In the genomic region with DNA sequence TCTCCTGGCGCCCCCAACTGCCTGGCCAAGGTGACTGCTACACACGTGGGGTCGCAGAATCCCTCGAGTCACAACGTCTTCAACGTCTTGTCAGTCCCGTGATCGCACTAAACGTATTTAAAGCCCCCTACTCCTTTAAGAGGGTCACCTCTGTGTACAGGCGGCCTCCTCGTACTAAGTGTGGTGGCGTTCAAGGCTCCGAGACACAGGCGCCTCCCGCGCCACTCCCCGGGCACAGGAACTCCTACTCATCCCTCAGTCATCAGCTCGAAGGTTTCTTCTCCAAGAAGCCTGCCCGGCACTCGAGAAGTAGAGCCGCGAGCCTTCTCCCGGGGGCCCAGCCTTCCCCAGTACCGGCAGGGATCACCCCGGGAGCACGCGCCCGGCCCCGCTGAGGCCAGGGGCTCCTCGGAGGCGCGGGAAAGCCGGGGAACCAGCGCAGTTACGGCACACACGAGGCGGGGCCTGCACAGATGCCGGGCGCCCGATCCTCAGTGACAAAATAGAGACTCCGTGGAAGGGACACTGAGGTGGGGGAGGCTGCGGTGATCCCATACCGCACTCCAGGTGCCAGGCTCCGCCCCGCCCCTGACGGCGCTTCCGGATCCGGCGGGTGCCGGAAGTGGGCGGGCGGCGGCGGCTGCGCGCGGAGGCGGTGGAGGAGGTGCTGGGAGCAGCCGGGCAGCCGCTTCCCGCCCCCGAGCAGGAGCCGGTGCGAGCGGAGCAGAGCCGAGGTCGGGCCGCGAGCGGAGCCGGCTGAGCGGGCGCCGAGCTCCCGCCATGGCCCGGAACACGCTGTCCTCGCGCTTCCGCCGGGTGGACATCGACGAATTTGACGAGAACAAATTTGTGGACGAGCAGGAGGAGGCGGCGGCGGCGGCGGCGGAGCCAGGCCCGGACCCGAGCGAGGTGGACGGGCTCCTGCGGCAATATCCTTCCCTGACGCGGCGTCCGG, we compare ENCODE assay signal across 8 cellular contexts. TPM values are rescaled to one million over a fixed set of nuclear protein-coding genes. Genes with fewer than 3 reads are reported as not detected.
DNase-seq lines count a peak whose midpoint lies in the region; ATAC-seq and TF ChIP-seq lines count a peak whose summit lies in the region.

No MANE protein-coding gene starts in this region.

- H3K4me3 ChIP-seq in fibroblast of mammary gland (ENCODE audit: control insufficient read depth, low read depth, low read length) = peak overlapping the region; percentile 93

- ATAC-seq in GM21529 (IDR thresholded peaks at IDR 0.05; ENCODE audit: unreplicated experiment) (peak; percentile 52), natural killer cell (peak; percentile 47 to 79 (median 73))

- H3K9me3 Mint-ChIP-seq in activated T-helper 2 cell treated with anti-CD3 and anti-CD28 coated beads, Interferon-gamma antibody, Interleukin-2, Interleukin-4, amounts not matched to agents 10 μg/mL and 5 μg/mL and 100 μg/mL, durations not matched to agents 14 hours and 24 hours and 36 hours = no peaks in the 10 kb centered on the region
- no peaks in the 10 kb centered on the region for H3K9me3 Mint-ChIP-seq in natural killer cell

- TF ChIP-seq CTCF in fibroblast of mammary gland (conservative IDR thresholded peaks at IDR 0.05; ENCODE audit: control insufficient read depth, insufficient read depth, low read depth, low read length) (peak; percentile 22), natural killer cell (IDR thresholded peaks at IDR 0.05) (no peak)

- TF ChIP-seq EP300 in Ishikawa (IDR thresholded peaks at IDR 0.05; ENCODE audit: borderline replicate concordance) = peak; percentile 9; the same call in 1 of the 2 replicates

- peak overlapping the region; percentile 99 for H3K27ac Mint-ChIP-seq in activated T-helper 2 cell treated with anti-CD3 and anti-CD28 coated beads, Interferon-gamma antibody, Interleukin-2, Interleukin-4, amounts not matched to agents 10 μg/mL and 5 μg/mL and 100 μg/mL, durations not matched to agents 14 hours and 24 hours and 36 hours
- peak overlapping the region; percentile 97 for H3K27ac Mint-ChIP-seq in natural killer cell

- DNase-seq in DMS79 treated with DMSO at 0.1 percent for 48 hours (lab: John Stamatoyannopoulos, UW) (peak; percentile 82), RPMI8226 (peak; percentile 97), fibroblast of mammary gland (ENCODE audit: low read depth) (peak; percentile 64), natural killer cell (peak; percentile 92)
- DNase-seq in activated T-helper 2 cell treated with anti-CD3 and anti-CD28 coated beads, Interferon-gamma antibody, Interleukin-2, Interleukin-4, amounts not matched to agents 10 μg/mL and 5 μg/mL and 100 μg/mL, durations not matched to agents 14 hours and 24 hours and 36 hours (ENCODE audit: low spot score) = peak; percentile 92
- peak; percentile 81 to 90 (median 82) for DNase-seq in stimulated activated naive CD4-positive, alpha-beta T cell (lab: John Stamatoyannopoulos, UW)

- intact Hi-C loops in activated T-helper 2 cell treated with anti-CD3 and anti-CD28 coated beads, Interferon-gamma antibody, Interleukin-2, Interleukin-4, amounts not matched to agents 10 μg/mL and 5 μg/mL and 100 μg/mL, durations not matched to agents 14 hours and 24 hours and 36 hours (cut with micrococcal nuclease) = no loop called here
- intact Hi-C loops in natural killer cell (cut with micrococcal nuclease) = loop anchor here (10.0 kb wide), 2 partner anchors 276 to 376 kb away; partner anchors contain the start of genes HSPA5 and SCAI

- no peak; the same call in 1 of the 2 replicates for TF ChIP-seq RAD21 in Ishikawa (IDR thresholded peaks at IDR 0.05; ENCODE audit: low read depth)

- H3K36me3 Mint-ChIP-seq in activated T-helper 2 cell treated with anti-CD3 and anti-CD28 coated beads, Interferon-gamma antibody, Interleukin-2, Interleukin-4, amounts not matched to agents 10 μg/mL and 5 μg/mL and 100 μg/mL, durations not matched to agents 14 hours and 24 hours and 36 hours (ENCODE audit: low read depth) = peaks cover 42% of the 10 kb centered on the region
- peaks cover 6% of the 10 kb centered on the region for H3K36me3 Mint-ChIP-seq in natural killer cell

- peak overlapping the region; percentile 99 for H3K4me3 Mint-ChIP-seq in activated T-helper 2 cell treated with anti-CD3 and anti-CD28 coated beads, Interferon-gamma antibody, Interleukin-2, Interleukin-4, amounts not matched to agents 10 μg/mL and 5 μg/mL and 100 μg/mL, durations not matched to agents 14 hours and 24 hours and 36 hours (ENCODE audit: low read depth)
- H3K4me3 Mint-ChIP-seq in natural killer cell = peak overlapping the region; percentile 97

- H3K27me3 Mint-ChIP-seq in activated T-helper 2 cell treated with anti-CD3 and anti-CD28 coated beads, Interferon-gamma antibody, Interleukin-2, Interleukin-4, amounts not matched to agents 10 μg/mL and 5 μg/mL and 100 μg/mL, durations not matched to agents 14 hours and 24 hours and 36 hours (ENCODE audit: low read depth) = no peaks in the 10 kb centered on the region
- no peaks in the 10 kb centered on the region for H3K27me3 Mint-ChIP-seq in natural killer cell (ENCODE audit: low read depth in 2 of 2)

- H3K4me1 Mint-ChIP-seq in activated T-helper 2 cell treated with anti-CD3 and anti-CD28 coated beads, Interferon-gamma antibody, Interleukin-2, Interleukin-4, amounts not matched to agents 10 μg/mL and 5 μg/mL and 100 μg/mL, durations not matched to agents 14 hours and 24 hours and 36 hours (ENCODE audit: low read depth) = peaks cover 37% of the 10 kb centered on the region
- peaks cover 47 to 48% of the 10 kb centered on the region in 2 donors for H3K4me1 Mint-ChIP-seq in natural killer cell

TF ChIP-seq in Ishikawa, 13 proteins besides CTCF, POLR2A, EP300 and RAD21:
- TF ChIP-seq EGR1 (IDR thresholded peaks at IDR 0.05) (peak; percentile 94), CREB1 (IDR thresholded peaks at IDR 0.05; ENCODE audit: low read depth) (no peak), ZBTB7A (IDR thresholded peaks at IDR 0.05; ENCODE audit: low read depth) (no peak), TCF12 (IDR thresholded peaks at IDR 0.05; ENCODE audit: low read depth) (no peak; the same call in none of the 2 replicates), CEBPB (IDR thresholded peaks at IDR 0.05) (no peak), REST (IDR thresholded peaks at IDR 0.05; ENCODE audit: low read depth) (no peak), FOXM1 (IDR thresholded peaks at IDR 0.05; ENCODE audit: borderline replicate concordance, low read depth) (no peak), NFIC (IDR thresholded peaks at IDR 0.05) (no peak), YY1 (IDR thresholded peaks at IDR 0.05; ENCODE audit: low read depth) (no peak; the same call in 1 of the 2 replicates), TEAD4 (IDR thresholded peaks at IDR 0.05) (peak; percentile 28; the same call in 1 of the 2 replicates), TAF1 (IDR thresholded peaks at IDR 0.05; ENCODE audit: low read depth) (peak; percentile 92)
- TF ChIP-seq, protein P1, sequence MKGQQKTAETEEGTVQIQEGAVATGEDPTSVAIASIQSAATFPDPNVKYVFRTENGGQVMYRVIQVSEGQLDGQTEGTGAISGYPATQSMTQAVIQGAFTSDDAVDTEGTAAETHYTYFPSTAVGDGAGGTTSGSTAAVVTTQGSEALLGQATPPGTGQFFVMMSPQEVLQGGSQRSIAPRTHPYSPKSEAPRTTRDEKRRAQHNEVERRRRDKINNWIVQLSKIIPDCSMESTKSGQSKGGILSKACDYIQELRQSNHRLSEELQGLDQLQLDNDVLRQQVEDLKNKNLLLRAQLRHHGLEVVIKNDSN (IDR thresholded peaks at IDR 0.05) = no peak
- TF ChIP-seq, protein P2, sequence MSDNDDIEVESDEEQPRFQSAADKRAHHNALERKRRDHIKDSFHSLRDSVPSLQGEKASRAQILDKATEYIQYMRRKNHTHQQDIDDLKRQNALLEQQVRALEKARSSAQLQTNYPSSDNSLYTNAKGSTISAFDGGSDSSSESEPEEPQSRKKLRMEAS (IDR thresholded peaks at IDR 0.05) = peak; percentile 53; the same call in 1 of the 2 replicates

RNA-seq across cellular contexts. Expression of gene ARPC5L, which starts 6.9 kb away (rescaled TPM):
- 76.4 and 76.7 TPM in 2 replicates for total RNA-seq in activated T-helper 2 cell treated with anti-CD3 and anti-CD28 coated beads, Interferon-gamma antibody, Interleukin-2, Interleukin-4, amounts not matched to agents 10 μg/mL and 5 μg/mL and 100 μg/mL, durations not matched to agents 14 hours and 24 hours and 36 hours
- 100 to 1,000 TPM; 131 to 169 (median 139) TPM for total RNA-seq in natural killer cell

RNA-seq across cellular contexts. Expression of gene RPL35, which starts 7.0 kb away (rescaled TPM):
- total RNA-seq in activated T-helper 2 cell treated with anti-CD3 and anti-CD28 coated beads, Interferon-gamma antibody, Interleukin-2, Interleukin-4, amounts not matched to agents 10 μg/mL and 5 μg/mL and 100 μg/mL, durations not matched to agents 14 hours and 24 hours and 36 hours = 1,671 and 1,735 TPM in 2 replicates
- 100 to 1,000 TPM; 716 to 896 (median 795) TPM for total RNA-seq in natural killer cell

RNA-seq across cellular contexts. Expression of gene WDR38, which starts 15.5 kb away (rescaled TPM):
- total RNA-seq in activated T-helper 2 cell treated with anti-CD3 and anti-CD28 coated beads, Interferon-gamma antibody, Interleukin-2, Interleukin-4, amounts not matched to agents 10 μg/mL and 5 μg/mL and 100 μg/mL, durations not matched to agents 14 hours and 24 hours and 36 hours = not detected in 2 replicates
- total RNA-seq in natural killer cell = not detected

Comparison
In these comparisons a context has a peak if more than half of its experiments do, and no peak if none do; other contexts are left out.
1. Peak in every context shown above with its lines: DNase-seq, ATAC-seq and H3K4me3 ChIP-seq.